21 cellular contexts compared by ENCODE assay signal in genomic region chr5:157177935-157178334, GRCh38. TPM values are rescaled to one million over a fixed set of nuclear protein-coding genes. Genes with fewer than 3 reads are reported as not detected.
DNase-seq lines count a peak whose midpoint lies in the region; ATAC-seq and TF ChIP-seq lines count a peak whose summit lies in the region.
"Had no signal": no experiment of that assay in that cellular context is flagged by ENCODE, and none has a peak within 500 bp of the region (broad histone marks: within the 10 kb centered on the region; RNA-seq: fewer than 3 reads in every experiment).

No MANE protein-coding gene starts in this region.

- H3K27ac ChIP-seq in right atrium auricular region (no peak overlapping the region), left ventricle myocardium inferior (replicated peaks) (no peak overlapping the region), thymus (ENCODE audit: low read depth) (peak overlapping the region; percentile 52)
- H3K27ac ChIP-seq: left lung, right lobe of liver, VCaP had no signal

- H3K4me1 ChIP-seq in right atrium auricular region: no peaks in the 10 kb centered on the region
- H3K4me1 ChIP-seq in left ventricle myocardium inferior: no peaks in the 10 kb centered on the region
- H3K4me1 ChIP-seq in thymus (ENCODE audit: control insufficient read depth, insufficient read depth, low read length): peaks cover 11% of the 10 kb centered on the region
- H3K4me1 ChIP-seq: Caco-2, left lung, right lobe of liver had no signal

- H3K36me3 ChIP-seq in right atrium auricular region: no peaks in the 10 kb centered on the region
- H3K36me3 ChIP-seq in left ventricle myocardium inferior: no peaks in the 10 kb centered on the region
- no peaks in the 10 kb centered on the region for H3K36me3 ChIP-seq in thymus (ENCODE audit: control insufficient read depth, insufficient read depth)
- H3K36me3 ChIP-seq: left lung, right lobe of liver had no signal

- H3K27me3 ChIP-seq in right atrium auricular region (no peaks in the 10 kb centered on the region), left ventricle myocardium inferior (ENCODE audit: low read depth) (peaks cover 43% of the 10 kb centered on the region), thymus (ENCODE audit: control insufficient read depth, insufficient read depth) (no peaks in the 10 kb centered on the region)
- H3K27me3 ChIP-seq: left lung, right lobe of liver had no signal

- peak overlapping the region; percentile 80 for H3K4me3 Mint-ChIP-seq in activated CD4-positive, alpha-beta memory T cell treated with anti-CD3 and anti-CD28 coated beads for 36 hours
- H3K4me3 Mint-ChIP-seq in activated naive CD8-positive, alpha-beta T cell treated with anti-CD3 and anti-CD28 coated beads, Interleukin-2, amount 50 U/mL, for 24 hours: peak overlapping the region; percentile 89

- CTCF ChIA-PET in activated CD4-positive, alpha-beta memory T cell treated with anti-CD3 and anti-CD28 coated beads for 36 hours (lab: Charles Lee): interaction anchor here (1.4 to 3.2 kb wide), 2 partner anchors 10 to 12 kb away, joined by 5 to 17 read pairs; no protein-coding TSS in a partner anchor

- POLR2A ChIA-PET in activated CD4-positive, alpha-beta memory T cell treated with anti-CD3 and anti-CD28 coated beads for 36 hours (lab: Charles Lee): interaction anchor here (1.1 to 24.1 kb wide), 5 partner anchors 8 to 42 kb away, joined by 5 to 368 read pairs (median 62); partner anchors contain the start of gene MED7

- H3K27me3 Mint-ChIP-seq in activated CD4-positive, alpha-beta memory T cell treated with anti-CD3 and anti-CD28 coated beads for 36 hours: no peaks in the 10 kb centered on the region
- H3K27me3 Mint-ChIP-seq in activated naive CD8-positive, alpha-beta T cell treated with anti-CD3 and anti-CD28 coated beads, Interleukin-2, amount 50 U/mL, for 24 hours: no peaks in the 10 kb centered on the region

- H3K9me3 ChIP-seq in right atrium auricular region: no peaks in the 10 kb centered on the region
- H3K9me3 ChIP-seq in left ventricle myocardium inferior (replicated peaks): no peaks in the 10 kb centered on the region
- H3K9me3 ChIP-seq in thymus (ENCODE audit: control insufficient read depth): no peaks in the 10 kb centered on the region
- H3K9me3 ChIP-seq: Caco-2, left lung, right lobe of liver had no signal

- peaks cover 60% of the 10 kb centered on the region for H3K4me1 Mint-ChIP-seq in activated CD4-positive, alpha-beta memory T cell treated with anti-CD3 and anti-CD28 coated beads for 36 hours (ENCODE audit: low read depth)
- peaks cover 70% of the 10 kb centered on the region for H3K4me1 Mint-ChIP-seq in activated naive CD8-positive, alpha-beta T cell treated with anti-CD3 and anti-CD28 coated beads, Interleukin-2, amount 50 U/mL, for 24 hours

- peaks cover 3% of the 10 kb centered on the region for H3K9me3 Mint-ChIP-seq in activated CD4-positive, alpha-beta memory T cell treated with anti-CD3 and anti-CD28 coated beads for 36 hours
- H3K9me3 Mint-ChIP-seq in activated naive CD8-positive, alpha-beta T cell treated with anti-CD3 and anti-CD28 coated beads, Interleukin-2, amount 50 U/mL, for 24 hours: no peaks in the 10 kb centered on the region

- WGBS in thymus: 87% methylated on average over 6 of the region's 6 CpGs

- peak overlapping the region; percentile 100 for H3K27ac Mint-ChIP-seq in activated CD4-positive, alpha-beta memory T cell treated with anti-CD3 and anti-CD28 coated beads for 36 hours
- H3K27ac Mint-ChIP-seq in activated naive CD8-positive, alpha-beta T cell treated with anti-CD3 and anti-CD28 coated beads, Interleukin-2, amount 50 U/mL, for 24 hours: peak overlapping the region; percentile 94

- H3K4me3 ChIP-seq in right atrium auricular region (no peak overlapping the region), left ventricle myocardium inferior (no peak overlapping the region), thymus (ENCODE audit: low read length) (no peak overlapping the region)
- H3K4me3 ChIP-seq: left lung, right lobe of liver had no signal

- intact Hi-C loops in left ventricle myocardium inferior (cut with micrococcal nuclease): no loop called here
- intact Hi-C loops in activated CD4-positive, alpha-beta memory T cell treated with anti-CD3 and anti-CD28 coated beads for 36 hours (cut with micrococcal nuclease): no loop called here

- DNase-seq in right atrium auricular region (ENCODE audit: low spot score) (peak; percentile 18), left ventricle myocardium inferior (no peak), DMS53 (lab: John Stamatoyannopoulos, UW) (no peak), nucleus accumbens (lab: John Stamatoyannopoulos, UW) (no peak)
- DNase-seq in activated CD4-positive, alpha-beta memory T cell treated with anti-CD3 and anti-CD28 coated beads for 36 hours: peak; percentile 67
- peak; percentile 27 for DNase-seq in activated naive CD8-positive, alpha-beta T cell treated with anti-CD3 and anti-CD28 coated beads, Interleukin-2, amount 50 U/mL, for 24 hours
- DNase-seq: aorta, Caco-2, glutamatergic neuron, HCEC 1CT, KG1, left lung, NCI-H1930, NCI-H446, right lobe of liver had no signal

- ATAC-seq in activated naive CD8-positive, alpha-beta T cell treated with anti-CD3 and anti-CD28 coated beads, Interleukin-2, amount 50 U/mL, for 24 hours: peak; percentile 41
- ATAC-seq in GM18909 (IDR thresholded peaks at IDR 0.05; ENCODE audit: poor library complexity, unreplicated experiment): no peak
- ATAC-seq: left lung, right lobe of liver had no signal

- peaks cover 33% of the 10 kb centered on the region for H3K36me3 Mint-ChIP-seq in activated CD4-positive, alpha-beta memory T cell treated with anti-CD3 and anti-CD28 coated beads for 36 hours
- H3K36me3 Mint-ChIP-seq in activated naive CD8-positive, alpha-beta T cell treated with anti-CD3 and anti-CD28 coated beads, Interleukin-2, amount 50 U/mL, for 24 hours (ENCODE audit: low read depth): peaks cover 27% of the 10 kb centered on the region

- TF ChIP-seq CTCF in right atrium auricular region (IDR thresholded peaks at IDR 0.05) (no peak), left ventricle myocardium inferior (IDR thresholded peaks at IDR 0.05; ENCODE audit: borderline replicate concordance) (no peak)

RNA-seq across cellular contexts. Expression of gene ITK, which starts 2.7 kb away (rescaled TPM):
- total RNA-seq in right atrium auricular region (under 1 TPM; 0.33 to 0.90 TPM), left ventricle myocardium inferior (0.36 TPM)
- total RNA-seq in activated CD4-positive, alpha-beta memory T cell treated with anti-CD3 and anti-CD28 coated beads for 36 hours: 100 to 1,000 TPM; 236 to 240 TPM
- polyA plus RNA-seq in thymus: 92.8 TPM
- total RNA-seq: Caco-2, G401, osteoblast had no signal

RNA-seq across cellular contexts. Expression of gene GARIN3, which starts 11.9 kb away (rescaled TPM):
- total RNA-seq in right atrium auricular region (not detected), left ventricle myocardium inferior (not detected)
- total RNA-seq in activated CD4-positive, alpha-beta memory T cell treated with anti-CD3 and anti-CD28 coated beads for 36 hours: 1 to 10 TPM; 1.3 to 1.4 TPM
- not detected for polyA plus RNA-seq in thymus
- total RNA-seq: aorta, Caco-2, G401, left lung, mucosa of gallbladder, osteoblast, right lobe of liver had no signal
- polyA plus RNA-seq: aorta had no signal

RNA-seq across cellular contexts. Expression of gene MED7, which starts 35.3 kb away (rescaled TPM):
- 1 to 10 TPM; 6.2 to 6.8 TPM for total RNA-seq in right atrium auricular region
- total RNA-seq in left ventricle myocardium inferior: 10.3 TPM
- 10 to 100 TPM; 17.2 to 19.2 TPM for total RNA-seq in activated CD4-positive, alpha-beta memory T cell treated with anti-CD3 and anti-CD28 coated beads for 36 hours
- 40.2 TPM for polyA plus RNA-seq in thymus

Comparison
In these comparisons a context has a peak if more than half of its experiments do, and no peak if none do; other contexts are left out.
1. DNase-seq: peak in right atrium auricular region (single experiment), activated CD4-positive, alpha-beta memory T cell treated with anti-CD3 and anti-CD28 coated beads for 36 hours (single experiment) and activated naive CD8-positive, alpha-beta T cell treated with anti-CD3 and anti-CD28 coated beads, Interleukin-2, amount 50 U/mL, for 24 hours (single experiment); none in left ventricle myocardium inferior (single experiment), DMS53 (single experiment) and nucleus accumbens (0 of 56).
2. RNA of gene ITK, which starts 2.7 kb away (total RNA-seq): 236 to 240 TPM in activated CD4-positive, alpha-beta memory T cell treated with anti-CD3 and anti-CD28 coated beads for 36 hours; 0.33 to 0.90 TPM in right atrium auricular region and 0.36 TPM in left ventricle myocardium inferior (single experiment); every median in the first group is over 100 times any median in the second.